23 cellular contexts compared by ENCODE assay signal in genomic region chr16:16059895-16060590, GRCh38.
DNase-seq lines count a peak whose midpoint lies in the region; ATAC-seq and TF ChIP-seq lines count a peak whose summit lies in the region.
"Had no signal": no experiment of that assay in that cellular context is flagged by ENCODE, and none has a peak within 500 bp of the region (broad histone marks: within the 10 kb centered on the region; RNA-seq: fewer than 3 reads in every experiment).

No MANE protein-coding gene starts in this region.

- no peak overlapping the region for H2BK15ac ChIP-seq in H9 (ENCODE audit: low read depth, low read length)

- no peak overlapping the region for H3K4me3 ChIP-seq in endodermal cell (ENCODE audit: low read length)
- H3K4me3 ChIP-seq in gastrocnemius medialis, result no peak overlapping the region
- no peak overlapping the region for H3K4me3 ChIP-seq in effector memory CD4-positive, alpha-beta T cell (ENCODE audit: insufficient read depth, low read depth, low read length, poor library complexity, severe bottlenecking)
- H3K4me3 ChIP-seq: ovary, PC-9 had no signal

- no peaks in the 10 kb centered on the region for H4K20me1 ChIP-seq in H9 (ENCODE audit: control insufficient read depth, insufficient read depth, insufficient read length)

- no peaks in the 10 kb centered on the region for H3K79me1 ChIP-seq in H9 (ENCODE audit: insufficient read depth, low read depth, low read length, poor library complexity, severe bottlenecking)

- H2BK120ac ChIP-seq in H9 (ENCODE audit: low read depth, low read length, poor library complexity, severe bottlenecking), result no peak overlapping the region

- in situ Hi-C loops in gastrocnemius medialis (cut with MboI; ENCODE audit: low sequenced_read_pairs in 4 of 4), result loop anchor here in 1 of 4 donors (25.0 kb wide), 1 partner anchor 98 kb away; no protein-coding TSS in a partner anchor

- no peaks in the 10 kb centered on the region for H3K9me3 Mint-ChIP-seq in T-helper 2 cell treated with Interferon-gamma antibody and Interleukin-4, amounts not matched to agents 5 μg/mL and 100 μg/mL, for 36 hours
- no peaks in the 10 kb centered on the region for H3K9me3 Mint-ChIP-seq in H9
- no peaks in the 10 kb centered on the region for H3K9me3 Mint-ChIP-seq in endodermal cell
- H3K9me3 Mint-ChIP-seq: mesothelial cell of epicardium; natural killer cell treated with Interleukin-12 subunit alpha and Interleukin-12 subunit beta and Interleukin-15 and Interleukin-18, amount 100 ng/mL, for 72 hours had no signal

- H3K27ac Mint-ChIP-seq in T-helper 2 cell treated with Interferon-gamma antibody and Interleukin-4, amounts not matched to agents 5 μg/mL and 100 μg/mL, for 36 hours, result peak overlapping the region; percentile 52
- H3K27ac Mint-ChIP-seq in H9 (peak overlapping the region in 2 of 3 experiments; percentile 34 to 44; a peak in 2 of 7 replicates), endodermal cell (peak overlapping the region; percentile 35)
- H3K27ac Mint-ChIP-seq: mesothelial cell of epicardium; natural killer cell treated with Interleukin-12 subunit alpha and Interleukin-12 subunit beta and Interleukin-15 and Interleukin-18, amount 100 ng/mL, for 72 hours had no signal

- ATAC-seq in gastrocnemius medialis (peak; percentile 91 to 93), HG02981 (IDR thresholded peaks at IDR 0.05; ENCODE audit: unreplicated experiment) (no peak)
- ATAC-seq: left ventricle myocardium superior; natural killer cell treated with Interleukin-12 subunit alpha and Interleukin-12 subunit beta and Interleukin-15 and Interleukin-18, amount 100 ng/mL, for 72 hours; sciatic nerve had no signal

- no peak overlapping the region for H3K23ac ChIP-seq in H9 (ENCODE audit: insufficient read length, low read depth, low read length)

- no peak overlapping the region for H2BK5ac ChIP-seq in H9 (ENCODE audit: insufficient read length, low read length)

- no peak overlapping the region for H3K4me3 Mint-ChIP-seq in T-helper 2 cell treated with Interferon-gamma antibody and Interleukin-4, amounts not matched to agents 5 μg/mL and 100 μg/mL, for 36 hours
- H3K4me3 Mint-ChIP-seq in H9 (no peak overlapping the region), endodermal cell (no peak overlapping the region)
- H3K4me3 Mint-ChIP-seq: mesothelial cell of epicardium; natural killer cell treated with Interleukin-12 subunit alpha and Interleukin-12 subunit beta and Interleukin-15 and Interleukin-18, amount 100 ng/mL, for 72 hours had no signal

- DNase-seq in T-helper 2 cell treated with Interferon-gamma antibody and Interleukin-4, amounts not matched to agents 5 μg/mL and 100 μg/mL, for 36 hours (ENCODE audit: low spot score), result no peak
- DNase-seq in T-helper 2 cell (no peak), H9 (no peak), endodermal cell (no peak), gastrocnemius medialis (peak; percentile 93 to 98)
- no peak for DNase-seq in activated CD8-positive, alpha-beta memory T cell treated with anti-CD3 and anti-CD28 coated beads, Interleukin-2, amount 50 U/mL, for 4 hours
- no peak for DNase-seq in effector memory CD4-positive, alpha-beta T cell
- DNase-seq: AML-193; effector CD8-positive, alpha-beta T cell; GF-D8; hypothalamus; KG1; left ventricle myocardium superior; NCI-H1436 treated with DMSO at 0.1 percent for 48 hours; NCI-H510A treated with DMSO at 0.1 percent for 48 hours; NK-92 treated with Interleukin-12 subunit alpha and Interleukin-12 subunit beta, amount 100 ng/mL, for 24 hours; ovary; PC-9; Right ventricle myocardium superior had no signal

- no peak overlapping the region for H3K4me2 ChIP-seq in H9 (ENCODE audit: insufficient read depth, insufficient read length, low read length)
- H3K4me2 ChIP-seq: PC-9 had no signal

- H3K36me3 ChIP-seq in endodermal cell (ENCODE audit: control insufficient read depth, insufficient read depth, low read length), result peaks cover 23% of the 10 kb centered on the region
- H3K36me3 ChIP-seq in gastrocnemius medialis, result peaks cover 0 to 15% of the 10 kb centered on the region in 2 donors
- peaks cover 42% of the 10 kb centered on the region for H3K36me3 ChIP-seq in effector memory CD4-positive, alpha-beta T cell (ENCODE audit: control insufficient read depth, insufficient read depth, low read length)
- H3K36me3 ChIP-seq: ovary had no signal

- no CpG with 5 or more reads among the region's 11 CpGs for WGBS in H9 (ENCODE audit: extremely low coverage, insufficient read length, low lambda C conversion rate)
- 92 to 96% methylated on average over 11 of the region's 11 CpGs for WGBS in endodermal cell (ENCODE audit: insufficient coverage in 1 of 2, insufficient read length in 1 of 2), 2 experiments

- H3K79me2 ChIP-seq in H9 (ENCODE audit: insufficient read depth, low read length), result no peaks in the 10 kb centered on the region

- H3K36me3 Mint-ChIP-seq in T-helper 2 cell treated with Interferon-gamma antibody and Interleukin-4, amounts not matched to agents 5 μg/mL and 100 μg/mL, for 36 hours (ENCODE audit: low read depth), result peaks cover 53% of the 10 kb centered on the region
- peaks cover 24 to 76% (median 58%) of the 10 kb centered on the region in 3 experiments; a peak in 6 of 7 replicates for H3K36me3 Mint-ChIP-seq in H9 (ENCODE audit: insufficient read depth in 1 of 3, low read depth in 3 of 3)
- peaks cover 51% of the 10 kb centered on the region for H3K36me3 Mint-ChIP-seq in endodermal cell (ENCODE audit: low read depth)

- TF ChIP-seq CTCF in H9 (conservative IDR thresholded peaks at IDR 0.05) (no peak), endodermal cell (conservative IDR thresholded peaks at IDR 0.05) (no peak), gastrocnemius medialis (IDR thresholded peaks at IDR 0.05 in 4 of 5, conservative IDR thresholded peaks at IDR 0.05 in 1 of 5) (no peak)

- H3K9me3 ChIP-seq in H9 (ENCODE audit: control insufficient read depth, low read depth, low read length) (no peaks in the 10 kb centered on the region), endodermal cell (ENCODE audit: control insufficient read depth, low read length) (no peaks in the 10 kb centered on the region), gastrocnemius medialis (no peaks in the 10 kb centered on the region)
- H3K9me3 ChIP-seq in effector memory CD4-positive, alpha-beta T cell (ENCODE audit: control insufficient read depth, low read length), result no peaks in the 10 kb centered on the region
- H3K9me3 ChIP-seq: ovary had no signal

- H3K23me2 ChIP-seq in H9 (ENCODE audit: insufficient read length, low read depth, low read length, poor library complexity, severe bottlenecking), result no peaks in the 10 kb centered on the region

- H3K4me1 Mint-ChIP-seq in T-helper 2 cell treated with Interferon-gamma antibody and Interleukin-4, amounts not matched to agents 5 μg/mL and 100 μg/mL, for 36 hours (ENCODE audit: low read depth), result peaks cover 33% of the 10 kb centered on the region
- H3K4me1 Mint-ChIP-seq in H9 (no peaks in the 10 kb centered on the region), endodermal cell (no peaks in the 10 kb centered on the region)
- H3K4me1 Mint-ChIP-seq: mesothelial cell of epicardium had no signal

- H2BK12ac ChIP-seq in H9 (ENCODE audit: insufficient read length, low read depth, low read length), result no peak overlapping the region

- H3K4ac ChIP-seq in H9 (ENCODE audit: low read depth, low read length), result no peak overlapping the region

- no peak overlapping the region for H2AFZ ChIP-seq in H9 (ENCODE audit: low read length)
- H2AFZ ChIP-seq: PC-9 had no signal

- no peak overlapping the region for H4K91ac ChIP-seq in H9 (ENCODE audit: insufficient read length, low read depth, low read length)

- no peak overlapping the region for H3K14ac ChIP-seq in H9 (ENCODE audit: insufficient read depth, low read length)

- intact Hi-C loops in gastrocnemius medialis (cut with DNase I; ENCODE audit: low total_unique reads), result loop anchor here (1.0 to 5.0 kb wide), 4 partner anchors 15 to 108 kb away; no protein-coding TSS in a partner anchor

- peak in 1 of 2 donors; percentile 19 for TF ChIP-seq POLR2A in gastrocnemius medialis (IDR thresholded peaks at IDR 0.05)

- H4K8ac ChIP-seq in H9 (replicated peaks; ENCODE audit: insufficient read length, low read depth, low read length), result no peak overlapping the region

- H2AK5ac ChIP-seq in H9 (ENCODE audit: insufficient read length, low read length), result no peak overlapping the region

- H3K27ac ChIP-seq in H9 (ENCODE audit: insufficient read length, low read depth, low read length) (no peak overlapping the region), endodermal cell (ENCODE audit: low read depth, low read length) (no peak overlapping the region), gastrocnemius medialis (peak overlapping the region; percentile 89 to 92 (median 90))
- no peak overlapping the region for H3K27ac ChIP-seq in effector memory CD4-positive, alpha-beta T cell (ENCODE audit: insufficient read depth, low read length, poor library complexity, severe bottlenecking)
- H3K27ac ChIP-seq: ovary, PC-9 had no signal

- H2BK20ac ChIP-seq in H9 (ENCODE audit: low read depth, low read length, poor library complexity, severe bottlenecking), result no peak overlapping the region

- no peak overlapping the region for H4K5ac ChIP-seq in H9 (ENCODE audit: insufficient read length, low read depth, low read length)

- no peak overlapping the region for H3K56ac ChIP-seq in H9 (ENCODE audit: insufficient read length, low read depth, low read length)

- no peak overlapping the region for H3K9ac ChIP-seq in H9 (ENCODE audit: extremely low read depth, insufficient read length, low read length)
- H3K9ac ChIP-seq in endodermal cell (ENCODE audit: extremely low read depth, low read length, poor library complexity, severe bottlenecking), result no peak overlapping the region

- H3K27me3 Mint-ChIP-seq in T-helper 2 cell treated with Interferon-gamma antibody and Interleukin-4, amounts not matched to agents 5 μg/mL and 100 μg/mL, for 36 hours (ENCODE audit: low read depth), result no peaks in the 10 kb centered on the region
- no peaks in the 10 kb centered on the region for H3K27me3 Mint-ChIP-seq in H9 (ENCODE audit: low read depth)
- H3K27me3 Mint-ChIP-seq in endodermal cell (ENCODE audit: insufficient read depth), result no peaks in the 10 kb centered on the region
- H3K27me3 Mint-ChIP-seq: natural killer cell treated with Interleukin-12 subunit alpha and Interleukin-12 subunit beta and Interleukin-15 and Interleukin-18, amount 100 ng/mL, for 72 hours had no signal

- H3T11ph ChIP-seq in H9 (ENCODE audit: low read length), result no peak overlapping the region

- no peaks in the 10 kb centered on the region for H3K4me1 ChIP-seq in H9 (ENCODE audit: insufficient read depth, low read length)
- H3K4me1 ChIP-seq in endodermal cell (ENCODE audit: control insufficient read depth, insufficient read depth, low read length), result no peaks in the 10 kb centered on the region
- peaks cover 36 to 40% of the 10 kb centered on the region in 2 donors for H3K4me1 ChIP-seq in gastrocnemius medialis
- peaks cover 16% of the 10 kb centered on the region for H3K4me1 ChIP-seq in effector memory CD4-positive, alpha-beta T cell (ENCODE audit: control insufficient read depth, insufficient read depth, low read length, poor library complexity, severe bottlenecking)

- H3K18ac ChIP-seq in H9 (ENCODE audit: insufficient read length, low read depth, low read length), result no peak overlapping the region

- H3K27me3 ChIP-seq in H9 (ENCODE audit: insufficient read depth, low read length) (no peaks in the 10 kb centered on the region), endodermal cell (ENCODE audit: control insufficient read depth, insufficient read depth, low read length, poor library complexity, severe bottlenecking) (no peaks in the 10 kb centered on the region), gastrocnemius medialis (no peaks in the 10 kb centered on the region)
- no peaks in the 10 kb centered on the region for H3K27me3 ChIP-seq in effector memory CD4-positive, alpha-beta T cell (replicated peaks; ENCODE audit: control insufficient read depth, insufficient read depth, low read length, poor library complexity, severe bottlenecking)
- H3K27me3 ChIP-seq: ovary had no signal

Comparison
In these comparisons a context has a peak if more than half of its experiments do, and no peak if none do; other contexts are left out.
1. DNase-seq: peak in gastrocnemius medialis (2 of 2); none in T-helper 2 cell treated with Interferon-gamma antibody and Interleukin-4, amounts not matched to agents 5 μg/mL and 100 μg/mL, for 36 hours (single experiment), T-helper 2 cell (0 of 5), H9 (single experiment), endodermal cell (single experiment), activated CD8-positive, alpha-beta memory T cell treated with anti-CD3 and anti-CD28 coated beads, Interleukin-2, amount 50 U/mL, for 4 hours (single experiment) and effector memory CD4-positive, alpha-beta T cell (0 of 3).
2. H3K27ac ChIP-seq: peak in gastrocnemius medialis (4 of 4); none in H9 (single experiment), endodermal cell (single experiment) and effector memory CD4-positive, alpha-beta T cell (single experiment).
3. Peak in every context shown above with its lines, with median percentiles within 50 percentile points of each other: H3K27ac Mint-ChIP-seq.